Comparison of ENCODE assay signal across 8 cellular contexts in the genomic region with DNA sequence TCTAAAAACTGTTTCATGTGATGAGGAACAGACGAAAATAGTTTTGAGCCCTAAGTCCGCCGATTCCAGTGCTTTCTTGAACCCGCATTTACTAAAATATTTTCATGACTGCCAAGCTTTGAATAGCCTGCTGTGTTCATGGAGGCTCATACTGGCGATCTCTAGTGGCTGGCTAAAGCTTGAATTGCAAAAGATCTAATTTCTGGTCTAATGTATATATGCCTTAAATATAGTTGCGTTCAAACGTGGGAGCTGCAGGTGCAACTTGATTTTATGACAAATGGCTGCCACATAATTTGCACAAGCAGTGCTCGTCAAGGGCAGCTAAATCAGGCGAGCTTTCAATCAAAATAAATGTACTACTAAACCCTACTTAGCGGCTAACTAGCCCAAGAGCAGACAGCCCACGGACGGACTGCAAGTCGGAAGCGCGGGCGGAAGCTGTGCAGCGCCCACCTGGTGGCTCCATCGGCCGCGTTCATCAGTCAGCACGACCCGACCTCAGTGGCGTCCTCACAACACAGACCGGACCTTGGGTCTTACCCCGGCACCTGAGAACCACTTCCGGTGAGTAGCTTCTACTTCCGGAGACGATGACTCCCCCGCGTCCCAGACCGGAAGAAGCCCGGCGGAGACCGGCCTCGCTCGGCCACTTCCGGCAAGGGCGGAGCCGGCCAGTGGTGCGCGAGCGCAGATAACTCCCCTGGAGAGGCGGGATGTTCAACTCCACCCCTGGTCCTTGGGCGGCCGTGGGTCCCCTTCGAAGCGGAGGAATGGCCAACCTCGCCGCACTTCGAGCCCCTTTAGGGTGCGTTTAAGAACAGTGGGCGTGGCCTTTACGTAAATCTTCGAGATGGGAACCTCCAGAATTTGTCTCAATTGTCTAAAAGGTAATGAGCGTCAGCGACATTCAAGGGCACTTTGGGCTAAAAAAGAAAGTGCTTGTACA. TPM values are rescaled to one million over a fixed set of nuclear protein-coding genes. Genes with fewer than 3 reads are reported as not detected.
DNase-seq lines count a peak whose midpoint lies in the region; ATAC-seq and TF ChIP-seq lines count a peak whose summit lies in the region.

No MANE protein-coding gene starts in this region.

- TF ChIP-seq CTCF in activated B cell treated with CpG ODN at 0.5 μM for 24 hours (IDR thresholded peaks at IDR 0.05): no peak

- DNase-seq in AG08396 (ENCODE audit: low spot score) (peak; percentile 94), NCI-H2196 treated with DMSO at 0.1 percent for 48 hours (lab: John Stamatoyannopoulos, UW; ENCODE audit: unreplicated experiment) (peak; percentile 97), activated B cell treated with CpG ODN at 0.5 μM for 24 hours (peak; percentile 84), iris pigment epithelial cell (ENCODE audit: low read depth) (peak; percentile 97)
- DNase-seq in central memory CD4-positive, alpha-beta T cell: peak; percentile 65
- peak; percentile 81 to 86 for DNase-seq in stimulated activated CD4-positive, alpha-beta T cell treated with anti-CD3 and anti-CD28 coated beads, Interleukin-12 subunit alpha, Interleukin-12 subunit beta, amount 100 ng/mL, for 24 hours (ENCODE audit: low read depth in 2 of 2)

- intact Hi-C loops in activated B cell treated with CpG ODN at 0.5 μM for 24 hours (cut with micrococcal nuclease): loop anchor here (1.0 to 10.0 kb wide), 8 partner anchors 44 to 1766 kb away; a partner anchor contains a TSS

- H3K9me3 Mint-ChIP-seq in activated B cell treated with CpG ODN at 0.5 μM for 24 hours: no peaks in the 10 kb centered on the region

- CTCF ChIA-PET in activated B cell treated with CpG ODN at 0.5 μM for 24 hours (lab: Charles Lee): interaction anchor here (1.2 to 2.0 kb wide), 3 partner anchors 125 to 449 kb away, joined by 4 to 6 read pairs (median 5); no protein-coding TSS in a partner anchor

- peaks cover 49% of the 10 kb centered on the region for H3K4me1 Mint-ChIP-seq in activated B cell treated with CpG ODN at 0.5 μM for 24 hours

- ATAC-seq in GM18907 (IDR thresholded peaks at IDR 0.05; ENCODE audit: unreplicated experiment): peak; percentile 96
- peak; percentile 93 for ATAC-seq in HG03139 (IDR thresholded peaks at IDR 0.05; ENCODE audit: unreplicated experiment)
- ATAC-seq in activated B cell treated with CpG ODN at 0.5 μM for 24 hours (ENCODE audit: low read depth): peak; percentile 90

- H3K27me3 Mint-ChIP-seq in activated B cell treated with CpG ODN at 0.5 μM for 24 hours: no peaks in the 10 kb centered on the region

- POLR2A ChIA-PET in activated B cell treated with CpG ODN at 0.5 μM for 24 hours (lab: Charles Lee): interaction anchor here (0.6 to 2.5 kb wide), 25 partner anchors 10 to 1629 kb away, joined by 3 to 24 read pairs (median 3); a partner anchor contains a TSS

- peaks cover 49% of the 10 kb centered on the region for H3K36me3 Mint-ChIP-seq in activated B cell treated with CpG ODN at 0.5 μM for 24 hours (ENCODE audit: low read depth)

- H3K4me3 Mint-ChIP-seq in activated B cell treated with CpG ODN at 0.5 μM for 24 hours: peak overlapping the region; percentile 97

- peak overlapping the region; percentile 95 for H3K27ac Mint-ChIP-seq in activated B cell treated with CpG ODN at 0.5 μM for 24 hours

RNA-seq across cellular contexts. Expression of a gene that starts 6.1 kb away (rescaled TPM):
- 1,592 and 2,225 TPM in 2 replicates for total RNA-seq in activated B cell treated with CpG ODN at 0.5 μM for 24 hours

RNA-seq across cellular contexts. Expression of a gene that starts 6.2 kb away (rescaled TPM):
- 12.4 and 13.3 TPM in 2 replicates for total RNA-seq in activated B cell treated with CpG ODN at 0.5 μM for 24 hours

Comparison
In these comparisons a context has a peak if more than half of its experiments do, and no peak if none do; other contexts are left out.
1. Peak in every context shown above with its lines: DNase-seq and ATAC-seq.